In the genomic region with DNA sequence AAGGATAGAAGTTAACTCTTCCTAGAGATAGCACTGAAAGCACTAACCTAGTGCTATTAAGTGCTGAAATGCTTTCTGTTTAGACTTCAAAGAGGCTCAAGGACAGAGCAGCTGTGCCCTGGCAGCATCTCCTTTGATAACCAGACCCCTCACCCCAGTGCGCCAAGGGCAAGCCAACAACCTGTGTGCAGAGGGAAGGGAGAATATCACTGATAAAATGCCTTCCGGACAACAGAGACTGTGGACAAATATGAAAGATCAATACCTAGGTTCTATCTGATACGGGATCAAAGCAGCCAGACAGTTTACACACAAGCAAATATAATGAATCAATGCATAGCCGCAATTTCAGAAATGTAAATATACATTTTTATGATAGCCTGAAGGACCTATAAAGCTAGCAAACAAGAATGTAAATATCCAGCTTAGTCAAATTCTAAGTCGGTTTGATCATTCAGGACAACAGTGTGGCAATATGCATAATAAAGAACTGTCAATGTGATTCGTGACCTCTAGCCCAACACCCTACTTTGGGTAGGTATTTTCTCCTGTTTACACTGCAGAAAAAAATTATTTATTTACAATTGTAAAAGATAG, we compare ENCODE assay signal across 19 cellular contexts.
DNase-seq lines count a peak whose midpoint lies in the region; ATAC-seq, FAIRE-seq and TF ChIP-seq lines count a peak whose summit lies in the region.
"Had no signal": no experiment of that assay in that cellular context is flagged by ENCODE, and none has a peak within 500 bp of the region (broad histone marks: within the 10 kb centered on the region; RNA-seq: fewer than 3 reads in every experiment).

No MANE protein-coding gene starts in this region.

- TF ChIP-seq EP300 in HepG2 (IDR thresholded peaks at IDR 0.05; ENCODE audit: low read depth in 2 of 2, low read length in 2 of 2), result peak; percentile 98 to 100
- peak; percentile 100 for TF ChIP-seq EP300 in HepG2 (CRISPR knock-in tag; IDR thresholded peaks at IDR 0.05; ENCODE audit: borderline replicate concordance)
- TF ChIP-seq EP300 in gastroesophageal sphincter (IDR thresholded peaks at IDR 0.05), result no peak

- TF ChIP-seq CTCF in PC-3 (conservative IDR thresholded peaks at IDR 0.05; ENCODE audit: low read depth, low read length), result no peak
- peak; percentile 1; the same call in 1 of the 2 replicates for TF ChIP-seq CTCF in HepG2 (CRISPR knock-in tag; IDR thresholded peaks at IDR 0.05)
- TF ChIP-seq CTCF in gastroesophageal sphincter (IDR thresholded peaks at IDR 0.05), result no peak

- no peaks in the 10 kb centered on the region for H3F3A ChIP-seq in PC-3 (ENCODE audit: low read length, unreplicated experiment)

- intact Hi-C loops in PC-3 (cut with micrococcal nuclease), result no loop called here
- intact Hi-C loops in HepG2 (cut with micrococcal nuclease; ENCODE audit: unreplicated experiment), result loop anchor here (1.0 to 5.0 kb wide), 8 partner anchors 10 to 265 kb away; partner anchors contain the start of gene MAP4K4

- no peaks in the 10 kb centered on the region for H3K9me2 ChIP-seq in PC-3 (replicated peaks; ENCODE audit: low read length)

- peak; percentile 97 for FAIRE-seq in HepG2 (lab: Jason Lieb, UNC)
- FAIRE-seq: GM12878, HTR-8/SVneo had no signal

- under 1% methylated on average over 6 of the region's 6 CpGs for WGBS in HepG2 (ENCODE audit: low lambda C conversion rate)
- 75 to 85% methylated on average over 6 of the region's 6 CpGs for WGBS in gastroesophageal sphincter (ENCODE audit: low coverage in 1 of 2), 2 donors

- H3K9ac ChIP-seq in HUES48 (ENCODE audit: low read depth, low read length), result no peak overlapping the region
- H3K9ac ChIP-seq in PC-3 (ENCODE audit: low read length), result no peak overlapping the region
- H3K9ac ChIP-seq in HepG2 (ENCODE audit: insufficient read depth, low read depth, low read length), result no peak overlapping the region
- H3K9ac ChIP-seq: KMS-11 had no signal

- no peak overlapping the region for H3K4me3 ChIP-seq in HUES48 (ENCODE audit: low read depth, low read length)
- H3K4me3 ChIP-seq in PC-3 (ENCODE audit: low read length), result peak overlapping the region; percentile 20
- H3K4me3 ChIP-seq in HepG2 (replicated peaks in 1 of 3; ENCODE audit: insufficient read depth in 1 of 3, low read depth in 2 of 3, low read length in 3 of 3), result peak overlapping the region in 1 of 3 experiments; percentile 19; a peak in 1 of 6 replicates
- H3K4me3 ChIP-seq in gastroesophageal sphincter, result no peak overlapping the region
- H3K4me3 ChIP-seq: GM12878, Peyer's patch had no signal

- no peaks in the 10 kb centered on the region for H3K27me3 ChIP-seq in HUES48 (ENCODE audit: control insufficient read depth, insufficient read depth, low read length)
- H3K27me3 ChIP-seq in PC-3 (ENCODE audit: low read length), result no peaks in the 10 kb centered on the region
- no peaks in the 10 kb centered on the region for H3K27me3 ChIP-seq in HepG2 (ENCODE audit: control insufficient read depth in 1 of 2, insufficient read depth in 2 of 2, low read length in 2 of 2)
- H3K27me3 ChIP-seq in gastroesophageal sphincter, result no peaks in the 10 kb centered on the region
- H3K27me3 ChIP-seq: Peyer's patch had no signal

- H3K4me1 ChIP-seq in HUES48 (ENCODE audit: control insufficient read depth, insufficient read depth, low read length) (peaks cover 31% of the 10 kb centered on the region), PC-3 (ENCODE audit: insufficient read depth, low read length) (peaks cover 16% of the 10 kb centered on the region), HepG2 (ENCODE audit: insufficient read depth, low read length) (peaks cover 82% of the 10 kb centered on the region), gastroesophageal sphincter (no peaks in the 10 kb centered on the region)
- H3K4me1 ChIP-seq: Peyer's patch had no signal

- H2AFZ ChIP-seq in PC-3 (ENCODE audit: low read length) (no peak overlapping the region), HepG2 (ENCODE audit: low read length) (no peak overlapping the region)

- BruUV-seq in PC-3 (replicated peaks; lab: Mats Ljungman, UMichigan) (no TSS peak), HepG2 (replicated peaks; lab: Mats Ljungman, UMichigan) (no TSS peak)

- peak; percentile 88 for ATAC-seq in PC-3
- peak; percentile 97 for ATAC-seq in HepG2
- no peak for ATAC-seq in gastroesophageal sphincter
- ATAC-seq in HG03354 (IDR thresholded peaks at IDR 0.05; ENCODE audit: poor library complexity, severe bottlenecking, unreplicated experiment), result no peak
- ATAC-seq: GM12878, SK-N-SH treated with all-trans-retinoic acid at 6 μM for 48 hours had no signal

- no peaks in the 10 kb centered on the region for H4K20me1 ChIP-seq in PC-3 (ENCODE audit: low read length)
- H4K20me1 ChIP-seq in HepG2 (ENCODE audit: insufficient read depth, low read length), result no peaks in the 10 kb centered on the region

- TF ChIP-seq RAD21 in HepG2 (CRISPR knock-in tag; IDR thresholded peaks at IDR 0.05), result peak; percentile 32

- H3K27ac ChIP-seq in HUES48 (ENCODE audit: low read depth, low read length) (peak overlapping the region; percentile 1), PC-3 (ENCODE audit: low read length) (no peak overlapping the region), HepG2 (ENCODE audit: extremely low read length, insufficient read depth, low read length) (peak overlapping the region; percentile 67), gastroesophageal sphincter (no peak overlapping the region)
- H3K27ac ChIP-seq: KMS-11, Peyer's patch had no signal

- no peaks in the 10 kb centered on the region for H3K9me3 ChIP-seq in HUES48 (ENCODE audit: control insufficient read depth, insufficient read depth, low read length)
- H3K9me3 ChIP-seq in PC-3 (ENCODE audit: low read length), result no peaks in the 10 kb centered on the region
- H3K9me3 ChIP-seq in HepG2 (ENCODE audit: low read length), result no peaks in the 10 kb centered on the region
- no peaks in the 10 kb centered on the region for H3K9me3 ChIP-seq in gastroesophageal sphincter
- H3K9me3 ChIP-seq: Peyer's patch had no signal

- DNase-seq in COLO668 (lab: John Stamatoyannopoulos, UW; ENCODE audit: unreplicated experiment) (peak; percentile 28), PC-3 (peak; percentile 82), HepG2 (ENCODE audit: low spot score) (peak; percentile 100), NCI-H82 treated with DMSO at 0.1 percent for 48 hours (lab: John Stamatoyannopoulos, UW; ENCODE audit: unreplicated experiment) (no peak)
- DNase-seq: ACHN; CD8-positive, alpha-beta memory T cell; DMS153; HCEC 1CT; NCI-H1436; NCI-H2029 treated with DMSO at 0.1 percent for 48 hours; Peyer's patch; Right ventricle myocardium superior had no signal

- TF ChIP-seq POLR2A in HepG2 (IDR thresholded peaks at IDR 0.05; ENCODE audit: insufficient read depth in 1 of 2, low read depth in 2 of 2, low read length in 2 of 2), result no peak
- no peak for TF ChIP-seq POLR2A in gastroesophageal sphincter (IDR thresholded peaks at IDR 0.05)

- H3K36me3 ChIP-seq in HUES48 (ENCODE audit: control insufficient read depth, insufficient read depth, low read length) (no peaks in the 10 kb centered on the region), PC-3 (ENCODE audit: low read depth, low read length) (no peaks in the 10 kb centered on the region), HepG2 (replicated peaks in 1 of 2; ENCODE audit: control insufficient read depth in 1 of 2, insufficient read depth in 2 of 2, low read length in 2 of 2) (no peaks in the 10 kb centered on the region), gastroesophageal sphincter (no peaks in the 10 kb centered on the region)
- H3K36me3 ChIP-seq: Peyer's patch had no signal

- H3K79me2 ChIP-seq in PC-3 (ENCODE audit: low read length) (no peaks in the 10 kb centered on the region), HepG2 (ENCODE audit: insufficient read depth, low read length) (no peaks in the 10 kb centered on the region)

- POLR2A ChIA-PET in PC-3 (lab: Charles Lee; ENCODE audit: unreplicated experiment), result interaction anchor here (0.6 kb wide), 1 partner anchor 179 kb away, joined by 3 read pairs; no protein-coding TSS in a partner anchor
- POLR2A ChIA-PET in HepG2 (lab: Yijun Ruan, JAX), result interaction anchor here (0.9 to 3.7 kb wide), 25 partner anchors 8 to 313 kb away, joined by 3 to 46 read pairs (median 6); partner anchors contain the start of gene MAP4K4

- in situ Hi-C loops in HepG2 (cut with HindIII; ENCODE audit: extremely low pct_ligation_motif_present, low pct_unique_long_range_greater_than_20kb), result no loop called here

- H3K4me2 ChIP-seq in PC-3 (ENCODE audit: low read length) (peak overlapping the region; percentile 64), HepG2 (ENCODE audit: low read depth, low read length) (peak overlapping the region; percentile 55)
- H3K4me2 ChIP-seq: KMS-11 had no signal

- CTCF ChIA-PET in PC-3 (lab: Charles Lee), result no interaction called here
- CTCF ChIA-PET in HepG2 (lab: Yijun Ruan, JAX; ENCODE audit: low intra/inter-chr PET ratio, low total read pairs), result interaction anchor here (1.5 kb wide), 1 partner anchor 9 kb away, joined by 4 read pairs; no protein-coding TSS in a partner anchor

TF ChIP-seq in HepG2, 621 proteins besides CTCF, POLR2A, EP300 and RAD21 (continues in another document):
- TF ChIP-seq MIXL1 (CRISPR knock-in tag; IDR thresholded peaks at IDR 0.05) (peak; percentile 98), HOMEZ (CRISPR knock-in tag; IDR thresholded peaks at IDR 0.05; ENCODE audit: low read depth) (peak; percentile 88), ZNF577 (CRISPR knock-in tag; IDR thresholded peaks at IDR 0.05; ENCODE audit: borderline replicate concordance, low read depth) (no peak), GABPB1 (CRISPR knock-in tag; IDR thresholded peaks at IDR 0.05) (peak; percentile 58), ASH2L (IDR thresholded peaks at IDR 0.05; ENCODE audit: insufficient read length, low read depth, low read length) (peak; percentile 98), SOX13 (IDR thresholded peaks at IDR 0.05) (peak; percentile 99), SOX13 (CRISPR knock-in tag; conservative IDR thresholded peaks at IDR 0.05 in 1 of 2, IDR thresholded peaks at IDR 0.05 in 1 of 2) (peak; percentile 55 to 98; a peak in 2 of 4 replicates)

Comparison
In these comparisons a context has a peak if more than half of its experiments do, and no peak if none do; other contexts are left out.
1. H3K27ac ChIP-seq: peak in HUES48 (single experiment) and HepG2 (single experiment); none in PC-3 (single experiment) and gastroesophageal sphincter (0 of 4).
2. ATAC-seq: peak in PC-3 (single experiment) and HepG2 (single experiment); none in gastroesophageal sphincter (single experiment) and HG03354 (single experiment).